ENCODE assay signal across 8 cellular contexts in the genomic region with DNA sequence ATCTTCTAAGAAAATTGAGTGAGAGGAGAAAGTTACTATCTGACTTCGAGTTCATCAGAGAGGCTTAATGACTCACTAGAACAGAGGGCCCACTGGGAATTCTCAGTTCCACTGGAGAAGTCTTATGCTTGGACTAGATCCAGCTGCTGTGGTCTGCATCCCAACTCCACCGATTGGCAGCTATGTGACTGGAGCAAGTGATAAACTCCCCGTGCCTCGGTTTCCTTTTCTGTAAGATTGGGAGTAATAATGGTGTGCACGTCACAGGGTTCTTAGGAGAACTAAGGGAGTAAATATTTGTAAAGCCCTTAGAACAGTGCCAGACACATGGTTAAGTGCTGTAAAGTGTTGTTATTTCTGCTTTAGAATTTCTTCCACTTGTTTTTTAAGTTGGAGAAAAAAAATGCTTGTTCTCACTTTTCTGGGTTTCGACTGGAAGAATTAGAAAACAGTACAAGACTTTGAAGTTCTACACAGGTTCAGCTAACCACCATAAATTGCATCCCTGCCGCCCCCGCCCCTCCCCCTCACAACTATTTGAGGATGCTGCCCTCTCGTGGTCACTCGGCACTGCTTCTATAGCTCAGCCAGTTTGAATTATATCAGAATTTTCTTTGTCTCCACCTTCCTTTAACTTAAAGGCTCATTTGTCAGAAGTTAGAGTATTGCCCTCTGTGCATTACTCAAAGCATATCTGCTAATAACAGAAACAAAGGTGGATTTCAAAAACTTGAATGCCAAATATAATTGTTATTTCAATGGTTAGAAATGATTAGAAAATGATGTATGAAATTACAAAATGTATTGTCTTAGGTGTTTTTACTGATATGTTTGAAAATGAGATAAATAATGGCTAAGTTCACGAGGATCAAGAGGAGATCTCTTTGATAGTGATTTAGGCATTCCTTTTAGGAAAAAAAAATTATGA.
DNase-seq lines count a peak whose midpoint lies in the region; ATAC-seq and TF ChIP-seq lines count a peak whose summit lies in the region.

No MANE protein-coding gene starts in this region.

- H3K27ac ChIP-seq in esophagus squamous epithelium = no peak overlapping the region

- no peaks in the 10 kb centered on the region for H3K36me3 ChIP-seq in esophagus squamous epithelium

- peak overlapping the region in 1 of 4 donors; percentile 8 for H3K4me3 ChIP-seq in esophagus squamous epithelium

- H3K4me1 ChIP-seq in esophagus squamous epithelium = peaks cover 3 to 20% (median 5%) of the 10 kb centered on the region in 3 donors

- no peak overlapping the region for H3K27ac Mint-ChIP-seq in natural killer cell treated with Interleukin-12 subunit alpha and Interleukin-12 subunit beta and Interleukin-15 and Interleukin-18, amount 100 ng/mL, for 72 hours
- no peak overlapping the region for H3K27ac Mint-ChIP-seq in stimulated activated memory B cell treated with anti-CD40 and anti-IgM and Interleukin-4, amounts not matched to agents 10 μg/mL and 1 μg/mL and 100 μg/mL, for 72 hours

- H3K9me3 Mint-ChIP-seq in natural killer cell treated with Interleukin-12 subunit alpha and Interleukin-12 subunit beta and Interleukin-15 and Interleukin-18, amount 100 ng/mL, for 72 hours = no peaks in the 10 kb centered on the region
- no peaks in the 10 kb centered on the region for H3K9me3 Mint-ChIP-seq in stimulated activated memory B cell treated with anti-CD40 and anti-IgM and Interleukin-4, amounts not matched to agents 10 μg/mL and 1 μg/mL and 100 μg/mL, for 72 hours

- TF ChIP-seq POLR2A in esophagus squamous epithelium (IDR thresholded peaks at IDR 0.05) = no peak

- peaks cover under 1 to 5% of the 10 kb centered on the region in 2 donors for H3K4me1 Mint-ChIP-seq in natural killer cell treated with Interleukin-12 subunit alpha and Interleukin-12 subunit beta and Interleukin-15 and Interleukin-18, amount 100 ng/mL, for 72 hours (ENCODE audit: low read depth in 2 of 2)
- peaks cover 13% of the 10 kb centered on the region for H3K4me1 Mint-ChIP-seq in stimulated activated memory B cell treated with anti-CD40 and anti-IgM and Interleukin-4, amounts not matched to agents 10 μg/mL and 1 μg/mL and 100 μg/mL, for 72 hours

- 11 to 26% methylated on average over 11 of the region's 11 CpGs for WGBS in esophagus squamous epithelium, 2 donors

- H3K9me3 ChIP-seq in esophagus squamous epithelium = no peaks in the 10 kb centered on the region

- no peaks in the 10 kb centered on the region for H3K27me3 ChIP-seq in esophagus squamous epithelium

- no peaks in the 10 kb centered on the region for H3K36me3 Mint-ChIP-seq in natural killer cell treated with Interleukin-12 subunit alpha and Interleukin-12 subunit beta and Interleukin-15 and Interleukin-18, amount 100 ng/mL, for 72 hours
- no peaks in the 10 kb centered on the region for H3K36me3 Mint-ChIP-seq in stimulated activated memory B cell treated with anti-CD40 and anti-IgM and Interleukin-4, amounts not matched to agents 10 μg/mL and 1 μg/mL and 100 μg/mL, for 72 hours

- peak; percentile 62 to 66 for ATAC-seq in natural killer cell treated with Interleukin-12 subunit alpha and Interleukin-12 subunit beta and Interleukin-15 and Interleukin-18, amount 100 ng/mL, for 72 hours
- ATAC-seq in stimulated activated memory B cell treated with anti-CD40 and anti-IgM and Interleukin-4, amounts not matched to agents 10 μg/mL and 1 μg/mL and 100 μg/mL, for 72 hours = peak; percentile 80
- no peak for ATAC-seq in GM18861 (IDR thresholded peaks at IDR 0.05; ENCODE audit: unreplicated experiment)

- TF ChIP-seq CTCF in esophagus squamous epithelium (IDR thresholded peaks at IDR 0.05) = peak; percentile 78 to 87 (median 86)

- intact Hi-C loops in esophagus squamous epithelium (cut with DNase I) = loop anchor here (10.0 kb wide), 1 partner anchor 219 kb away; no protein-coding TSS in a partner anchor

- peaks cover 0 to 3% of the 10 kb centered on the region in 2 donors for H3K27me3 Mint-ChIP-seq in natural killer cell treated with Interleukin-12 subunit alpha and Interleukin-12 subunit beta and Interleukin-15 and Interleukin-18, amount 100 ng/mL, for 72 hours
- no peaks in the 10 kb centered on the region for H3K27me3 Mint-ChIP-seq in stimulated activated memory B cell treated with anti-CD40 and anti-IgM and Interleukin-4, amounts not matched to agents 10 μg/mL and 1 μg/mL and 100 μg/mL, for 72 hours

- DNase-seq in EL = peak; percentile 62
- DNase-seq in HuH-7.5 (ENCODE audit: low spot score) = peak; percentile 17
- peak; percentile 34 for DNase-seq in OCI-M2 (lab: John Stamatoyannopoulos, UW; ENCODE audit: unreplicated experiment)
- DNase-seq in activated T-cell treated with anti-CD3 and anti-CD28 coated beads for 48 hours (ENCODE audit: low read depth) = peak; percentile 53
- DNase-seq in esophagus squamous epithelium (lab: John Stamatoyannopoulos, UW) = peak; percentile 25
- no peak for DNase-seq in natural killer cell treated with Interleukin-12 subunit alpha and Interleukin-12 subunit beta and Interleukin-15 and Interleukin-18, amount 100 ng/mL, for 72 hours (ENCODE audit: low spot score)

- H3K4me3 Mint-ChIP-seq in natural killer cell treated with Interleukin-12 subunit alpha and Interleukin-12 subunit beta and Interleukin-15 and Interleukin-18, amount 100 ng/mL, for 72 hours = no peak overlapping the region
- H3K4me3 Mint-ChIP-seq in stimulated activated memory B cell treated with anti-CD40 and anti-IgM and Interleukin-4, amounts not matched to agents 10 μg/mL and 1 μg/mL and 100 μg/mL, for 72 hours = no peak overlapping the region
